8 cellular contexts compared by ENCODE assay signal in genomic region chr5:149550608-149551226, GRCh38. TPM values are rescaled to one million over a fixed set of nuclear protein-coding genes. Genes with fewer than 3 reads are reported as not detected.
A peak's percentile ranks its signal among the peaks of the same experiment; 100 is the strongest.
DNase-seq lines count a peak whose midpoint lies in the region; ATAC-seq lines count a peak whose summit lies in the region.

No MANE protein-coding gene starts in this region.

- H3K9ac ChIP-seq in skeletal muscle tissue (ENCODE audit: low read depth in 1 of 3, low read length in 3 of 3): peak overlapping the region; percentile 94 to 100 (median 100)

- peaks cover 0 to 13% (median 8%) of the 10 kb centered on the region in 3 donors for H3K36me3 ChIP-seq in skeletal muscle tissue (ENCODE audit: control insufficient read depth in 3 of 3, insufficient read depth in 3 of 3, low read length in 3 of 3)

- peak; percentile 14 for DNase-seq in activated gamma-delta T cell treated with Interleukin-2 at 50 U/mL for 16 hours
- no peak for DNase-seq in activated gamma-delta T cell (lab: John Stamatoyannopoulos, UW)
- DNase-seq in activated naive CD4-positive, alpha-beta T cell treated with anti-CD3 and anti-CD28 coated beads, Interleukin-2, amount 50 U/mL, for 16 hours: peak; percentile 33
- DNase-seq in hepatic stellate cell (ENCODE audit: low spot score): peak; percentile 16
- no peak for DNase-seq in KG1 (lab: John Stamatoyannopoulos, UW)
- DNase-seq in NOMO-1 treated with DMSO at 0.1 percent for 48 hours (lab: John Stamatoyannopoulos, UW; ENCODE audit: unreplicated experiment): no peak

- H3K27ac ChIP-seq in skeletal muscle tissue (ENCODE audit: low read depth, low read length): peak overlapping the region; percentile 96

- no peaks in the 10 kb centered on the region for H3K9me3 ChIP-seq in skeletal muscle tissue (ENCODE audit: control insufficient read depth in 3 of 3, low read length in 3 of 3)

- H3K27me3 ChIP-seq in skeletal muscle tissue (ENCODE audit: control insufficient read depth in 3 of 3, insufficient read depth in 3 of 3, low read length in 3 of 3): no peaks in the 10 kb centered on the region

- H3K4me3 ChIP-seq in skeletal muscle tissue (ENCODE audit: low read length in 3 of 3): peak overlapping the region; percentile 76 to 100 (median 99)

- ATAC-seq in HG03521 (IDR thresholded peaks at IDR 0.05; ENCODE audit: unreplicated experiment): peak; percentile 0

- H3K4me1 ChIP-seq in skeletal muscle tissue (ENCODE audit: control insufficient read depth in 3 of 3, insufficient read depth in 3 of 3, low read length in 3 of 3): peaks cover 23 to 34% (median 24%) of the 10 kb centered on the region in 3 donors

RNA-seq across cellular contexts. Expression of gene CSNK1A1, which starts 0.5 kb away (rescaled TPM):
- 161 TPM for total RNA-seq in skeletal muscle tissue

RNA-seq across cellular contexts. Expression of gene ARHGEF37, which starts 30.6 kb away (rescaled TPM):
- total RNA-seq in skeletal muscle tissue: 2.1 TPM

Comparison
In these comparisons a context has a peak if more than half of its experiments do, and no peak if none do; other contexts are left out.
1. DNase-seq: peak in activated gamma-delta T cell treated with Interleukin-2 at 50 U/mL for 16 hours (single experiment), activated naive CD4-positive, alpha-beta T cell treated with anti-CD3 and anti-CD28 coated beads, Interleukin-2, amount 50 U/mL, for 16 hours (single experiment) and hepatic stellate cell (single experiment); none in activated gamma-delta T cell (single experiment), KG1 (single experiment) and NOMO-1 treated with DMSO at 0.1 percent for 48 hours (single experiment).